In genomic region chr3:119063471-119063870, GRCh38 we compare ENCODE assay signal across 23 cellular contexts.
"Had no signal": no experiment of that assay in that cellular context is flagged by ENCODE, and none has a peak within 500 bp of the region (broad histone marks: within the 10 kb centered on the region; RNA-seq: fewer than 3 reads in every experiment).

No MANE protein-coding gene starts in this region.

- H3K4me3 Mint-ChIP-seq: stimulated activated memory B cell treated with anti-CD40 and anti-IgM and Interleukin-4, amounts not matched to agents 10 μg/mL and 1 μg/mL and 100 μg/mL, for 72 hours; stimulated activated naive B cell treated with anti-CD40 and anti-IgM and Interleukin-4, amounts not matched to agents 10 μg/mL and 1 μg/mL and 100 μg/mL, for 72 hours; stimulated activated naive CD8-positive, alpha-beta T cell treated with anti-CD3 and anti-CD28 coated beads, Interleukin-15, amount 100 ng/mL, for 72 hours; stimulated activated naive CD8-positive, alpha-beta T cell treated with anti-CD3 and anti-CD28 coated beads, Interleukin-15, Interleukin-2, amounts not matched to agents 100 ng/mL and 50 ng/mL, for 24 hours; type B pancreatic cell had no signal

- H3K27ac Mint-ChIP-seq: stimulated activated memory B cell treated with anti-CD40 and anti-IgM and Interleukin-4, amounts not matched to agents 10 μg/mL and 1 μg/mL and 100 μg/mL, for 72 hours; stimulated activated naive B cell treated with anti-CD40 and anti-IgM and Interleukin-4, amounts not matched to agents 10 μg/mL and 1 μg/mL and 100 μg/mL, for 72 hours; stimulated activated naive CD8-positive, alpha-beta T cell treated with anti-CD3 and anti-CD28 coated beads, Interleukin-15, amount 100 ng/mL, for 72 hours; stimulated activated naive CD8-positive, alpha-beta T cell treated with anti-CD3 and anti-CD28 coated beads, Interleukin-15, Interleukin-2, amounts not matched to agents 100 ng/mL and 50 ng/mL, for 24 hours; type B pancreatic cell had no signal

- DNase-seq: stimulated activated CD4-positive, alpha-beta T cell treated with anti-CD3 and anti-CD28 coated beads, Interleukin-2, amount 100 ng/mL, for 24 hours; stimulated activated CD4-positive, alpha-beta T cell treated with anti-CD3 and anti-CD28 coated beads, Interleukin-2, amount 100 ng/mL, for 48 hours; stimulated activated CD4-positive, alpha-beta T cell treated with anti-CD3 and anti-CD28 coated beads, Interleukin-4, amount 100 ng/mL, for 1 hour; stimulated activated CD4-positive, alpha-beta T cell treated with anti-CD3 and anti-CD28 coated beads, Interleukin-4, amount 100 ng/mL, for 24 hours; stimulated activated CD4-positive, alpha-beta T cell treated with anti-CD3 and anti-CD28 coated beads, Interleukin-4, amount 100 ng/mL, for 4 hours; stimulated activated CD8-positive, alpha-beta memory T cell treated with anti-CD3 and anti-CD28 coated beads, Interleukin-4, amount 100 ng/mL, for 48 hours; stimulated activated naive B cell treated with anti-CD40 and anti-IgM and Interleukin-4, amounts not matched to agents 10 μg/mL and 1 μg/mL and 100 μg/mL, for 72 hours; stimulated activated naive CD4-positive, alpha-beta T cell; stimulated activated naive CD4-positive, alpha-beta T cell treated with Interleukin-2 at 50 U/mL for 16 hours; stimulated activated naive CD8-positive, alpha-beta T cell treated with anti-CD3 and anti-CD28 coated beads, Interleukin-15, amount 100 ng/mL, for 72 hours; stomach; substantia nigra; testis; thyroid gland; tibial artery; transverse colon; trophoblast cell; upper lobe of left lung; upper lobe of right lung; uterus had no signal

- H3K4me1 Mint-ChIP-seq: stimulated activated memory B cell treated with anti-CD40 and anti-IgM and Interleukin-4, amounts not matched to agents 10 μg/mL and 1 μg/mL and 100 μg/mL, for 72 hours; stimulated activated naive B cell treated with anti-CD40 and anti-IgM and Interleukin-4, amounts not matched to agents 10 μg/mL and 1 μg/mL and 100 μg/mL, for 72 hours; stimulated activated naive CD8-positive, alpha-beta T cell treated with anti-CD3 and anti-CD28 coated beads, Interleukin-15, amount 100 ng/mL, for 72 hours had no signal

- H3K27me3 Mint-ChIP-seq: stimulated activated naive B cell treated with anti-CD40 and anti-IgM and Interleukin-4, amounts not matched to agents 10 μg/mL and 1 μg/mL and 100 μg/mL, for 72 hours; stimulated activated naive CD8-positive, alpha-beta T cell treated with anti-CD3 and anti-CD28 coated beads, Interleukin-15, Interleukin-2, amounts not matched to agents 100 ng/mL and 50 ng/mL, for 24 hours had no signal

- H3K9me3 Mint-ChIP-seq: stimulated activated naive CD8-positive, alpha-beta T cell treated with anti-CD3 and anti-CD28 coated beads, Interleukin-15, amount 100 ng/mL, for 72 hours; stimulated activated naive CD8-positive, alpha-beta T cell treated with anti-CD3 and anti-CD28 coated beads, Interleukin-15, Interleukin-2, amounts not matched to agents 100 ng/mL and 50 ng/mL, for 24 hours; type B pancreatic cell had no signal

- H3K36me3 Mint-ChIP-seq: stimulated activated memory B cell treated with anti-CD40 and anti-IgM and Interleukin-4, amounts not matched to agents 10 μg/mL and 1 μg/mL and 100 μg/mL, for 72 hours; stimulated activated naive B cell treated with anti-CD40 and anti-IgM and Interleukin-4, amounts not matched to agents 10 μg/mL and 1 μg/mL and 100 μg/mL, for 72 hours; type B pancreatic cell had no signal

- ATAC-seq: stimulated activated memory B cell treated with anti-CD40 and anti-IgM and Interleukin-4, amounts not matched to agents 10 μg/mL and 1 μg/mL and 100 μg/mL, for 72 hours; stimulated activated naive B cell treated with anti-CD40 and anti-IgM and Interleukin-4, amounts not matched to agents 10 μg/mL and 1 μg/mL and 100 μg/mL, for 72 hours; stimulated activated naive CD8-positive, alpha-beta T cell treated with anti-CD3 and anti-CD28 coated beads, Interleukin-15, amount 100 ng/mL, for 72 hours; upper lobe of right lung had no signal
